8 cellular contexts compared by ENCODE assay signal in the genomic region with DNA sequence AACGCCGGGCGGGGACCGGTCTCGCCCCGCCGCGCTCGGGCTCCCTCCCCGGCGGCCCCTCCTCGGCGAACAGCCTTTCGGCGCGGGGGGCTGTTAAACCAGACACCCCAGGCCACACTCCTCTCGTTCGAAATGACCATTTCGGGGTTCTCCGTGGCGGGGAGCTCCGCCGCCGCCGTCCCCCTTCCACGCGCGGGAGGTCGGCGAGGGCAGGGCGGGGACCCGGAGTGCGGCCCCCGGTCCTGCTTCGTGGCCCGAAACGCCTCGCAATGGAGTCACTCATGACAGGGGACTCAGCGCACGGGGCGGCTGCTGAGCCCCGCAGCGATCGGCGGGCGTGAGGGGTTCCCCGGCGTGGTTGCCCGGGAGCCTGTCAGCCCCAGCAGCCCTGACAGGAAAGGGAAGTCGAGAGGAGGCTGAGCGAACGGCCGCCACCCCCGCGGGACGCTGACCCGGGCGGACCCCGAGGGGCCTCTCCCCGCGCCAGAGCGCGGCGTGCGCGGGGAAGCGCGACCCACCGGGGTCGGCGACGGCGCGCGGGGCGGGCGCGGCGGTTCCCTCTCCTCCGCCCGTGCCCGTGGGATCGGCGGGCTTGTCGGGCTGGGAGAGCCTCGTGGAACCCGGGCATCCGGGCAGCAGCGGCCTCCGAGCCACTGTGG. TPM values are rescaled to one million over a fixed set of nuclear protein-coding genes. Genes with fewer than 3 reads are reported as not detected.
DNase-seq lines count a peak whose midpoint lies in the region; ATAC-seq, FAIRE-seq and TF ChIP-seq lines count a peak whose summit lies in the region.

No MANE protein-coding gene starts in this region.

- TF ChIP-seq CTCF in CD14-positive monocyte (IDR thresholded peaks at IDR 0.05) (no peak), SK-N-SH (IDR thresholded peaks at IDR 0.05) (no peak), K562 (IDR thresholded peaks at IDR 0.05 in 2 of 3, conservative IDR thresholded peaks at IDR 0.05 in 1 of 3; ENCODE audit: insufficient read depth in 2 of 3, low read depth in 1 of 3, low read length in 3 of 3) (no peak)

- H3K36me3 ChIP-seq in SK-N-SH (replicated peaks in 1 of 2; ENCODE audit: control insufficient read depth in 1 of 2, insufficient read depth in 2 of 2, low read length in 1 of 2) (no peaks in the 10 kb centered on the region), K562 (ENCODE audit: control insufficient read depth, insufficient read depth, low read length) (peaks cover 8% of the 10 kb centered on the region; the same call in 1 of the 3 replicates)

- no peaks in the 10 kb centered on the region for H3K27me3 ChIP-seq in SK-N-SH (ENCODE audit: insufficient read depth)
- H3K27me3 ChIP-seq in K562 (ENCODE audit: control insufficient read depth in 2 of 2, insufficient read depth in 2 of 2, low read length in 2 of 2), result no peaks in the 10 kb centered on the region
- H3K27me3 ChIP-seq in layer of hippocampus (ENCODE audit: control insufficient read depth, insufficient read depth, low read length), result no peaks in the 10 kb centered on the region

- no peak for FAIRE-seq in GM19239 (lab: Jason Lieb, UNC)
- no peak for FAIRE-seq in K562 (lab: Jason Lieb, UNC)

- peaks cover 16% of the 10 kb centered on the region for H3K4me1 Mint-ChIP-seq in CD14-positive monocyte

- CTCF ChIA-PET in SK-N-SH (lab: Yijun Ruan, JAX) (interaction anchor here (0.6 to 3.7 kb wide), 49 partner anchors 8 to 703 kb away, joined by 3 to 26 read pairs (median 4); a partner anchor contains a TSS), K562 (lab: Yijun Ruan, JAX; ENCODE audit: low intra/inter-chr PET ratio) (interaction anchor here (0.6 to 2.7 kb wide), 6 partner anchors 16 to 360 kb away, joined by 3 to 10 read pairs (median 5); no protein-coding TSS in a partner anchor)

- POLR2A ChIA-PET in SK-N-SH (lab: Yijun Ruan, JAX) (no interaction called here), K562 (lab: Yijun Ruan, JAX) (interaction anchor here (0.6 to 1.4 kb wide), 5 partner anchors 11 to 27 kb away, joined by 3 to 5 read pairs (median 3); no protein-coding TSS in a partner anchor)

- intact Hi-C loops in CD14-positive monocyte (cut with micrococcal nuclease), result loop anchor here in 1 of 2 donors (2.0 kb wide), 1 partner anchor 130 kb away; no protein-coding TSS in a partner anchor
- intact Hi-C loops in K562 (cut with micrococcal nuclease), result no loop called here

- H4K20me1 ChIP-seq in SK-N-SH (ENCODE audit: insufficient read depth), result no peaks in the 10 kb centered on the region
- H4K20me1 ChIP-seq in K562 (replicated peaks; ENCODE audit: control insufficient read depth, insufficient read depth, low read length), result no peaks in the 10 kb centered on the region

- in situ Hi-C loops in K562 (cut with MboI), result no loop called here

- H3K79me2 ChIP-seq in SK-N-SH (ENCODE audit: insufficient read depth) (no peaks in the 10 kb centered on the region), K562 (ENCODE audit: control insufficient read depth, insufficient read depth, low read length) (peaks cover 12% of the 10 kb centered on the region; the same call in 2 of the 3 replicates)

- peak overlapping the region; percentile 64 to 76 for H3K4me3 ChIP-seq in SK-N-SH (ENCODE audit: low read depth in 2 of 2, low read length in 1 of 2)
- H3K4me3 ChIP-seq in K562, result peak overlapping the region; percentile 71

- no TSS peak for BruUV-seq in K562 (replicated peaks; lab: Mats Ljungman, UMichigan)

- peak; percentile 62 for DNase-seq in CD14-positive monocyte (ENCODE audit: low spot score)
- peak; percentile 79 for DNase-seq in GM19239 (ENCODE audit: insufficient read length, low spot score)
- DNase-seq in SK-N-SH, result peak; percentile 79
- DNase-seq in K562 (ENCODE audit: extremely low read depth in 1 of 4, low spot score in 3 of 4), result peak; percentile 61 to 70 (median 67)
- DNase-seq in stimulated activated CD4-positive, alpha-beta T cell treated with anti-CD3 and anti-CD28 coated beads, TNF-alpha, amount 100 ng/mL, for 4 hours (ENCODE audit: low read depth in 3 of 3), result peak in 2 of 3 experiments; percentile 18 to 42
- no peak for DNase-seq in ureter (ENCODE audit: low spot score)

- H3K9ac ChIP-seq in SK-N-SH (peak overlapping the region; percentile 54; the same call in 1 of the 2 replicates), K562 (ENCODE audit: insufficient read depth in 1 of 2, low read depth in 2 of 2, low read length in 2 of 2) (peak overlapping the region; percentile 90 to 96)

- peaks cover 0 to 6% of the 10 kb centered on the region in 2 experiments; a peak in 1 of 4 replicates for H3K4me1 ChIP-seq in SK-N-SH (ENCODE audit: control insufficient read depth in 1 of 2, insufficient read depth in 2 of 2, low read depth in 1 of 2, low read length in 1 of 2)
- H3K4me1 ChIP-seq in K562 (replicated peaks in 1 of 2; ENCODE audit: control insufficient read depth in 2 of 2, insufficient read depth in 2 of 2, low read length in 2 of 2), result peaks cover 15 to 28% of the 10 kb centered on the region in 2 experiments; a peak in 4 of 5 replicates

- H3K4me2 ChIP-seq in SK-N-SH (peak overlapping the region; percentile 93), K562 (ENCODE audit: insufficient read depth, low read length) (peak overlapping the region; percentile 77)

- H3K9me3 Mint-ChIP-seq in CD14-positive monocyte, result peaks cover 0 to 18% (median 14%) of the 10 kb centered on the region in 7 donors

- H3K36me3 Mint-ChIP-seq in CD14-positive monocyte, result peaks cover 9 to 18% of the 10 kb centered on the region in 2 donors

- H3K27ac Mint-ChIP-seq in CD14-positive monocyte, result peak overlapping the region in 2 of 7 donors; percentile 30 to 60

- H3K27ac ChIP-seq in SK-N-SH (ENCODE audit: low read depth in 2 of 2, low read length in 1 of 2) (no peak overlapping the region), K562 (ENCODE audit: extremely low read depth, low read depth, low read length) (peak overlapping the region; percentile 94), layer of hippocampus (ENCODE audit: low read depth, low read length) (peak overlapping the region; percentile 46)

- H3K9me3 ChIP-seq in SK-N-SH (no peaks in the 10 kb centered on the region), K562 (replicated peaks; ENCODE audit: control insufficient read depth, insufficient read depth, low read depth, low read length) (peaks cover 3% of the 10 kb centered on the region; the same call in 1 of the 2 replicates)

- H3K9me1 ChIP-seq in K562 (ENCODE audit: control insufficient read depth, insufficient read depth, low read length), result no peaks in the 10 kb centered on the region

- H3F3A ChIP-seq in SK-N-SH (replicated peaks; ENCODE audit: insufficient read depth), result no peaks in the 10 kb centered on the region

- peaks cover 16 to 23% (median 17%) of the 10 kb centered on the region in 3 donors for H3K27me3 Mint-ChIP-seq in CD14-positive monocyte (ENCODE audit: low read depth in 3 of 3)

- H2AFZ ChIP-seq in SK-N-SH (ENCODE audit: low read depth), result peak overlapping the region; percentile 91
- H2AFZ ChIP-seq in K562 (ENCODE audit: low read depth, low read length), result peak overlapping the region; percentile 92

- peak; percentile 51 for TF ChIP-seq POLR2A in K562 (conservative IDR thresholded peaks at IDR 0.05)

- H3K4me3 Mint-ChIP-seq in CD14-positive monocyte, result peak overlapping the region; percentile 76 to 84

- H3K9me2 ChIP-seq in SK-N-SH, result no peaks in the 10 kb centered on the region

- ATAC-seq in HG03280 (IDR thresholded peaks at IDR 0.05; ENCODE audit: unreplicated experiment) (peak; percentile 41), K562 (peak; percentile 61)

- TF ChIP-seq EP300 in SK-N-SH (IDR thresholded peaks at IDR 0.05; ENCODE audit: borderline replicate concordance in 1 of 2, low read depth in 1 of 2, low read length in 1 of 2) (no peak), K562 (IDR thresholded peaks at IDR 0.05; ENCODE audit: low read length) (no peak)

- no peak for TF ChIP-seq RAD21 in SK-N-SH (IDR thresholded peaks at IDR 0.05; ENCODE audit: low read length)
- no peak for TF ChIP-seq RAD21 in K562 (CRISPR knock-in tag; conservative IDR thresholded peaks at IDR 0.05 in 1 of 2, IDR thresholded peaks at IDR 0.05 in 1 of 2)

- WGBS in SK-N-SH (ENCODE audit: low lambda C conversion rate), result 0% methylated on average over 9 of the region's 90 CpGs
- WGBS in K562 (ENCODE audit: insufficient coverage, low coverage, missing lambda C conversion rate), result under 1% methylated on average over 47 of the region's 90 CpGs

RNA-seq across cellular contexts. Expression of a gene that starts 0.5 kb away (rescaled TPM):
- polyA plus RNA-seq in CD14-positive monocyte, result 1 to 10 TPM; 1.6 to 1.9 TPM
- 4.1 and 5.0 TPM in 2 replicates for polyA plus RNA-seq in SK-N-SH (2012; rRNA removed)
- 2.6 and 3.5 TPM in 2 replicates for polyA plus RNA-seq in SK-N-SH (2012; cell fraction: cytosol; rRNA removed)
- polyA plus RNA-seq in SK-N-SH (2012; cell fraction: nucleus; rRNA removed), result 13.7 and 18.2 TPM in 2 replicates
- 3.6 and 5.8 TPM in 2 replicates for total RNA-seq in K562 (2011; cell fraction: chromatin; rRNA removed; ENCODE audit: low replicate concordance)
- total RNA-seq in K562 (2011; cell fraction: nucleolus; rRNA removed), result 2.3 and 3.3 TPM in 2 replicates
- 3.5 and 4.7 TPM in 2 replicates for total RNA-seq in K562 (2011; cell fraction: nucleoplasm; rRNA removed)
- 0.54 and 0.73 TPM in 2 replicates for total RNA-seq in K562 (2014; rRNA removed)
- total RNA-seq in K562 (2014; rRNA removed; fragmentation: Illumina TruSeq; extraction: Trizol), result 0.48 and 0.76 TPM in 2 replicates
- total RNA-seq in K562 (2015; rRNA removed; fragmentation: Illumina TruSeq; extraction: Trizol), result 0.30 and 0.54 TPM in 2 replicates
- total RNA-seq in K562 (2021), result 0.87 and 1.0 TPM in 2 replicates
- polyA plus RNA-seq in K562 (2011; rRNA removed), result 1.8 and 2.8 TPM in 2 replicates
- polyA plus RNA-seq in K562 (2011; cell fraction: cytosol; rRNA removed), result 2.3 and 2.8 TPM in 2 replicates
- polyA plus RNA-seq in K562 (2011; cell fraction: nucleus; rRNA removed), result 4.7 and 6.2 TPM in 2 replicates
- 1.2 and 4.7 TPM in 2 replicates for polyA plus RNA-seq in K562 (2012)
- polyA plus RNA-seq in K562 (2014; fragmentation: Illumina TruSeq; extraction: Trizol), result 0.79 and 0.91 TPM in 2 replicates
- polyA plus RNA-seq in K562 (2014; fragmentation: Nextera tagmentation; extraction: Ambion mirVana), result under 1 TPM; 0.15 TPM
- polyA plus RNA-seq in K562 (2014; rRNA removed), result 1.2 and 2.0 TPM in 2 replicates
- polyA minus RNA-seq in K562 (2011; rRNA and poly(A)+ RNA removed), result 1.0 and 1.1 TPM in 2 replicates
- polyA minus RNA-seq in K562 (2011; cell fraction: cytosol; rRNA and poly(A)+ RNA removed), result 1.1 and 1.3 TPM in 2 replicates
- polyA minus RNA-seq in K562 (2011; cell fraction: nucleus; rRNA and poly(A)+ RNA removed), result 1.00 and 1.2 TPM in 2 replicates
- 16.3 TPM for total RNA-seq in ureter

RNA-seq across cellular contexts. Expression of a gene that starts 26.8 kb away (rescaled TPM):
- polyA plus RNA-seq in CD14-positive monocyte (10 to 100 TPM; 33.4 to 42.9 TPM), SK-N-SH (2012; rRNA removed) (112 and 128 TPM in 2 replicates), K562 (2011; rRNA removed) (69.3 and 90.9 TPM in 2 replicates), K562 (2014; fragmentation: Illumina TruSeq; extraction: Trizol) (83.4 and 102 TPM in 2 replicates), K562 (2014; fragmentation: Nextera tagmentation; extraction: Ambion mirVana) (100 to 1,000 TPM in 1 of 2 experiments, 10 to 100 TPM in 1; 56.4 to 100 TPM), K562 (2014; rRNA removed) (91.1 and 123 TPM in 2 replicates)
- polyA plus RNA-seq in SK-N-SH (2012; cell fraction: cytosol; rRNA removed), result 149 and 204 TPM in 2 replicates
- polyA plus RNA-seq in SK-N-SH (2012; cell fraction: nucleus; rRNA removed), result 54.0 and 73.7 TPM in 2 replicates
- 45.7 and 67.9 TPM in 2 replicates for total RNA-seq in K562 (2011; cell fraction: chromatin; rRNA removed; ENCODE audit: low replicate concordance)
- total RNA-seq in K562 (2011; cell fraction: nucleolus; rRNA removed), result 38.2 and 43.0 TPM in 2 replicates
- 44.9 and 65.0 TPM in 2 replicates for total RNA-seq in K562 (2011; cell fraction: nucleoplasm; rRNA removed)
- total RNA-seq in K562 (2014; rRNA removed) (63.3 and 68.2 TPM in 2 replicates), K562 (2014; rRNA removed; fragmentation: Illumina TruSeq; extraction: Trizol) (82.2 and 82.3 TPM in 2 replicates), K562 (2015; rRNA removed; fragmentation: Illumina TruSeq; extraction: Trizol) (69.4 and 78.0 TPM in 2 replicates), K562 (2021) (64.0 and 67.0 TPM in 2 replicates), ureter (80.9 TPM)
- polyA plus RNA-seq in K562 (2011; cell fraction: cytosol; rRNA removed), result 29.7 and 50.4 TPM in 2 replicates
- 38.0 and 51.2 TPM in 2 replicates for polyA plus RNA-seq in K562 (2011; cell fraction: nucleus; rRNA removed)
- 55.9 and 83.1 TPM in 2 replicates for polyA plus RNA-seq in K562 (2012)
- polyA minus RNA-seq in K562 (2011; rRNA and poly(A)+ RNA removed), result 69.1 and 71.9 TPM in 2 replicates
- 19.2 and 22.1 TPM in 2 replicates for polyA minus RNA-seq in K562 (2011; cell fraction: cytosol; rRNA and poly(A)+ RNA removed)
- polyA minus RNA-seq in K562 (2011; cell fraction: nucleus; rRNA and poly(A)+ RNA removed), result 25.2 and 39.8 TPM in 2 replicates

Comparison
In these comparisons a context has a peak if more than half of its experiments do, and no peak if none do; other contexts are left out.
1. H3K27ac ChIP-seq: peak in K562 (single experiment) and layer of hippocampus (single experiment); none in SK-N-SH (0 of 2).